22 cellular contexts compared by ENCODE assay signal in genomic region chrX:35670894-35671293, GRCh38.
"Had no signal": no experiment of that assay in that cellular context is flagged by ENCODE, and none has a peak within 500 bp of the region (broad histone marks: within the 10 kb centered on the region; RNA-seq: fewer than 3 reads in every experiment).

No MANE protein-coding gene starts in this region.

- H3K27ac ChIP-seq: coronary artery, foreskin keratinocyte, stomach, thoracic aorta, transverse colon had no signal

- H3K36me3 ChIP-seq: stomach, thoracic aorta, transverse colon had no signal

- H3K4me3 ChIP-seq: coronary artery, lung, stomach, thoracic aorta, transverse colon had no signal

- DNase-seq: effector CD4-positive, alpha-beta T cell; endodermal cell; erythroblast; foreskin keratinocyte; head of caudate nucleus; hippocampal formation; left colon; left ventricle myocardium superior; mesendoderm; naive B cell; occipital lobe; stimulated activated CD4-positive, alpha-beta T cell treated with anti-CD3 and anti-CD28 coated beads, Interleukin-2, amount 100 ng/mL, for 24 hours; stimulated activated CD4-positive, alpha-beta T cell treated with anti-CD3 and anti-CD28 coated beads, Interleukin-4, amount 100 ng/mL, for 4 hours; stimulated activated naive B cell treated with anti-CD40 and anti-IgM and Interleukin-4, amounts not matched to agents 10 μg/mL and 1 μg/mL and 100 μg/mL, for 72 hours; stomach; substantia nigra; transverse colon had no signal

- H3K9me3 ChIP-seq: thoracic aorta, transverse colon had no signal

- H3K27me3 ChIP-seq: foreskin keratinocyte, transverse colon had no signal

- FAIRE-seq: endothelial cell of umbilical vein had no signal

- H3K4me1 ChIP-seq: foreskin keratinocyte, stomach, transverse colon had no signal

- ATAC-seq: foreskin keratinocyte; left colon; left ventricle myocardium superior; sciatic nerve; stimulated activated naive B cell treated with anti-CD40 and anti-IgM and Interleukin-4, amounts not matched to agents 10 μg/mL and 1 μg/mL and 100 μg/mL, for 72 hours had no signal
